Comparison of ENCODE assay signal across 11 cellular contexts in genomic region chr22:45503071-45503815, GRCh38. TPM values are rescaled to one million over a fixed set of nuclear protein-coding genes. Genes with fewer than 3 reads are reported as not detected.
DNase-seq lines count a peak whose midpoint lies in the region; ATAC-seq and TF ChIP-seq lines count a peak whose summit lies in the region.
"Had no signal": no experiment of that assay in that cellular context is flagged by ENCODE, and none has a peak within 500 bp of the region (broad histone marks: within the 10 kb centered on the region; RNA-seq: fewer than 3 reads in every experiment).

No MANE protein-coding gene starts in this region.

- TF ChIP-seq CTCF in HCT116 (IDR thresholded peaks at IDR 0.05 in 2 of 3, conservative IDR thresholded peaks at IDR 0.05 in 1 of 3; ENCODE audit: borderline replicate concordance in 1 of 3, insufficient read depth in 1 of 3, low read depth in 2 of 3, low read length in 2 of 3): no peak
- TF ChIP-seq CTCF in ascending aorta (IDR thresholded peaks at IDR 0.05): no peak
- no peak for TF ChIP-seq CTCF in smooth muscle cell (IDR thresholded peaks at IDR 0.05; ENCODE audit: borderline replicate concordance, insufficient read depth, poor library complexity, severe bottlenecking)

- no peak for TF ChIP-seq POLR2A in HCT116 (IDR thresholded peaks at IDR 0.05; ENCODE audit: borderline replicate concordance, extremely low read depth, insufficient read depth, insufficient read length)

- no TSS peak for BruUV-seq in HCT116 (replicated peaks; lab: Mats Ljungman, UMichigan)

- RAD21 ChIA-PET in HCT116 (lab: Charles Lee; ENCODE audit: low non-redundant PET in 1 of 2, low total read pairs in 2 of 2, uncharacterized antibody in 2 of 2, unreplicated experiment in 2 of 2): no interaction called here

- CTCF ChIA-PET in HCT116 (lab: Charles Lee): no interaction called here

- 2% methylated on average over 22 of the region's 51 CpGs for WGBS in smooth muscle cell (ENCODE audit: low lambda C conversion rate)

- POLR2A ChIA-PET in HCT116 (lab: Charles Lee): no interaction called here

- no peak for DNase-seq in HCT116 (ENCODE audit: low read depth, low spot score)
- DNase-seq in ascending aorta (ENCODE audit: low spot score in 2 of 2): no peak
- DNase-seq in iPS-NIHi11 (ENCODE audit: low spot score): peak; percentile 44
- DNase-seq in smooth muscle cell (lab: John Stamatoyannopoulos, UW; ENCODE audit: unreplicated experiment): no peak
- DNase-seq in OCI-M2 (lab: John Stamatoyannopoulos, UW; ENCODE audit: unreplicated experiment): no peak
- DNase-seq in NCI-H1694 (lab: John Stamatoyannopoulos, UW): no peak
- DNase-seq in left lobe of liver (ENCODE audit: low spot score): no peak
- DNase-seq: activated CD4-positive, alpha-beta T cell treated with anti-CD3 and anti-CD28 coated beads for 4 hours; stimulated activated naive CD4-positive, alpha-beta T cell treated with Interleukin-2 at 50 U/mL for 16 hours had no signal

- peaks cover 0 to 13% of the 10 kb centered on the region in 2 experiments; a peak in 3 of 4 replicates for H3K4me1 ChIP-seq in HCT116 (ENCODE audit: control insufficient read depth in 1 of 2, insufficient read depth in 2 of 2, low read length in 2 of 2)
- peaks cover 0 to 17% of the 10 kb centered on the region in 2 donors for H3K4me1 ChIP-seq in ascending aorta
- peaks cover 29% of the 10 kb centered on the region for H3K4me1 ChIP-seq in smooth muscle cell (ENCODE audit: low read depth)

- H2AFZ ChIP-seq in HCT116 (ENCODE audit: low read depth, low read length, poor library complexity, severe bottlenecking) (no peak overlapping the region), smooth muscle cell (ENCODE audit: low read depth) (peak overlapping the region; percentile 90)

- H3K27ac ChIP-seq in HCT116 (ENCODE audit: low read depth, low read length) (peak overlapping the region; percentile 35; the same call in 1 of the 2 replicates), ascending aorta (peak overlapping the region; percentile 66 to 72), smooth muscle cell (ENCODE audit: low read depth) (peak overlapping the region; percentile 77)
- H3K27ac ChIP-seq: KMS-11 had no signal

- no peaks in the 10 kb centered on the region for H3K79me2 ChIP-seq in HCT116 (ENCODE audit: insufficient read depth, low read length)
- peaks cover 44% of the 10 kb centered on the region for H3K79me2 ChIP-seq in smooth muscle cell (ENCODE audit: low read depth)

- H3K4me3 ChIP-seq in HCT116 (replicated peaks in 1 of 2; ENCODE audit: low read depth in 1 of 2, low read length in 2 of 2) (peak overlapping the region; percentile 42 to 58), ascending aorta (peak overlapping the region; percentile 56 to 70), smooth muscle cell (peak overlapping the region; percentile 67)

- H3K36me3 ChIP-seq in HCT116 (ENCODE audit: control insufficient read depth in 1 of 2, insufficient read depth in 2 of 2, low read length in 2 of 2): no peaks in the 10 kb centered on the region
- no peaks in the 10 kb centered on the region for H3K36me3 ChIP-seq in ascending aorta
- H3K36me3 ChIP-seq in smooth muscle cell (ENCODE audit: low read depth): no peaks in the 10 kb centered on the region

- peaks cover 26% of the 10 kb centered on the region for H3F3A ChIP-seq in smooth muscle cell (ENCODE audit: low read depth)

- H3K4me2 ChIP-seq in HCT116 (ENCODE audit: low read length) (peak overlapping the region; percentile 74), smooth muscle cell (peak overlapping the region; percentile 99)
- H3K4me2 ChIP-seq: KMS-11 had no signal

- H4K20me1 ChIP-seq in HCT116 (ENCODE audit: insufficient read depth): no peaks in the 10 kb centered on the region
- no peaks in the 10 kb centered on the region for H4K20me1 ChIP-seq in smooth muscle cell (ENCODE audit: low read depth)

- no peak for TF ChIP-seq RAD21 in HCT116 (IDR thresholded peaks at IDR 0.05; ENCODE audit: low read depth)

- peak; percentile 22 for ATAC-seq in HCT116
- ATAC-seq in GM21360 (IDR thresholded peaks at IDR 0.05; ENCODE audit: unreplicated experiment): no peak
- ATAC-seq in left lobe of liver: no peak

- intact Hi-C loops in HCT116 (cut with micrococcal nuclease) (no loop called here), ascending aorta (cut with DNase I) (loop anchor here (2.0 to 5.0 kb wide), 2 partner anchors 50 to 61 kb away; no protein-coding TSS in a partner anchor)

- no peaks in the 10 kb centered on the region for H3K9me2 ChIP-seq in HCT116 (ENCODE audit: insufficient read depth)

- H3K9ac ChIP-seq in HCT116 (ENCODE audit: low read length) (peak overlapping the region; percentile 51), smooth muscle cell (ENCODE audit: low read depth) (peak overlapping the region; percentile 28)
- H3K9ac ChIP-seq: KMS-11 had no signal

- H3K27me3 ChIP-seq in HCT116 (ENCODE audit: insufficient read depth, low read length): no peaks in the 10 kb centered on the region
- H3K27me3 ChIP-seq in ascending aorta: no peaks in the 10 kb centered on the region
- no peaks in the 10 kb centered on the region for H3K27me3 ChIP-seq in smooth muscle cell (ENCODE audit: low read depth)

- H3K9me3 ChIP-seq in HCT116 (ENCODE audit: control insufficient read depth in 1 of 2, insufficient read depth in 1 of 2, low read depth in 1 of 2, low read length in 2 of 2) (no peaks in the 10 kb centered on the region), ascending aorta (no peaks in the 10 kb centered on the region), smooth muscle cell (replicated peaks; ENCODE audit: low read depth) (no peaks in the 10 kb centered on the region)

TF ChIP-seq in HCT116, 20 proteins besides CTCF, POLR2A, EP300 and RAD21:
- TF ChIP-seq, protein P1, sequence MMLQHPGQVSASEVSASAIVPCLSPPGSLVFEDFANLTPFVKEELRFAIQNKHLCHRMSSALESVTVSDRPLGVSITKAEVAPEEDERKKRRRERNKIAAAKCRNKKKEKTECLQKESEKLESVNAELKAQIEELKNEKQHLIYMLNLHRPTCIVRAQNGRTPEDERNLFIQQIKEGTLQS (IDR thresholded peaks at IDR 0.05): no peak
- TF ChIP-seq YY1 (IDR thresholded peaks at IDR 0.05; ENCODE audit: extremely low read depth, insufficient replicate concordance, low read depth, low read length) (no peak), ZFX (IDR thresholded peaks at IDR 0.05) (no peak), ELF1 (IDR thresholded peaks at IDR 0.05; ENCODE audit: borderline replicate concordance, low read depth) (no peak), SRF (IDR thresholded peaks at IDR 0.05; ENCODE audit: low read depth) (no peak), SIN3A (IDR thresholded peaks at IDR 0.05; ENCODE audit: low read depth) (no peak), SP1 (IDR thresholded peaks at IDR 0.05; ENCODE audit: low read depth) (no peak), EZH2phosphoT487 (IDR thresholded peaks at IDR 0.05; ENCODE audit: borderline replicate concordance) (no peak), POLR2AphosphoS5 (IDR thresholded peaks at IDR 0.05; ENCODE audit: low read depth, low read length) (no peak), MAX (IDR thresholded peaks at IDR 0.05) (no peak), ZBTB33 (IDR thresholded peaks at IDR 0.05; ENCODE audit: extremely low read depth, insufficient replicate concordance, low read length) (no peak), JUND (IDR thresholded peaks at IDR 0.05) (no peak)

RNA-seq across cellular contexts. Expression of gene FBLN1, which starts 0.6 kb away (rescaled TPM):
- total RNA-seq in HCT116 (2021; ENCODE audit: unreplicated experiment): 23.4 TPM
- 28.5 and 33.2 TPM in 2 replicates for polyA plus RNA-seq in HCT116 (2012)
- total RNA-seq in ascending aorta: 580 TPM
- total RNA-seq in smooth muscle cell: 86.4 and 90.9 TPM in 2 replicates
- 288 and 296 TPM in 2 replicates for polyA plus RNA-seq in smooth muscle cell
- total RNA-seq in left lobe of liver: 3.8 TPM
